ENCODE assay signal across 8 cellular contexts in the genomic region with DNA sequence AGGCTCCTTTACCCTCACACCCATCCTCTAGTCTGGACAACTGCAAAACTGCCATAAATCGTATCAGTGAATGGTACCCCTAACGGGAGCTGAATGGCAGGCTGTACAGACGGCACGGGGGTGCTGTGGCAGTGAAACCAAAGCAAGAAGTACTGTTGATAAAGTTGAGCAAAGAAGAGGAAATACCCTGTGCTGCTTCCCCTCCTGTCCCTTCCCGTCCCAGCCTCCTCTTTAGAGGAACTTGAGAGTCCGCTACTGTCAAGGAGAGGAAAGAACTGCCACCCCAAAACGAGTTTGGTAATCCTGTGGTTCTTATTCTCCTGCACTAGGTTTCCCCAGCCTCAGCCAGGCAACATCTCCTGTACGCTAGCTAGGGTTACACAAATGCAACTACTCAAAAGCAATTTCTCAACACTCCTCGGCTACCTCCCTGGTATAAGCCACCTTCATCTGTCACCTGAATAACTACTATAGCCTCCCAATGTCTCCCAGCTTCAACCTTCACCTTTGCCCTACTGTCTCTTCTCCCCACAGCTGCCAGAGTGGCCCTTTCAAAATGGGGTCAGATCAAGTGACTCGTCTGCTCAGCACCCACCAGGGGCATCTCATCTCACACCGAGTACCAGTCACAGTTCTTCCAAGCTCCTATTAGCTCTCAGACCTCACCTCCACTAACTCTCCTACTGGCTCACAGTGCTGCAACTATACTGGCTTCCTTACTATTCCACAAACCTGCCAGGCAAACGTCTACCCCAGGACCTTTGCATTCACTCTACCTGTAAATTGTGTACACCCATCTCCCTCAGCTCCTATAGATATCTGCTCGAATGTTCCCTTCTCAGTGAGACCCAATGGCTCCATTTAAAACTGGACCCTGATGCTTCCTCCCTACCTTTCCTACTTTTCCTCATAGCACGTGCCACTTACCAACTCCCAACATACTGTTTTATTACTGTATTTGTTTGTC. TPM values are rescaled to one million over a fixed set of nuclear protein-coding genes. Genes with fewer than 3 reads are reported as not detected.
DNase-seq lines count a peak whose midpoint lies in the region; ATAC-seq and TF ChIP-seq lines count a peak whose summit lies in the region.

No MANE protein-coding gene starts in this region.

- H3K4me1 ChIP-seq in adrenal gland (replicated peaks in 1 of 2) = peaks cover 42 to 72% of the 10 kb centered on the region in 2 donors

- H3K4me3 Mint-ChIP-seq in mesothelial cell of epicardium = no peak overlapping the region

- no peak for ATAC-seq in HG03108 (IDR thresholded peaks at IDR 0.05; ENCODE audit: unreplicated experiment)
- no peak for ATAC-seq in GM18870 (IDR thresholded peaks at IDR 0.05; ENCODE audit: unreplicated experiment)

- in situ Hi-C loops in KBM-7 (cut with MboI; ENCODE audit: low pct_unique_long_range_greater_than_20kb, low sequenced_read_pairs) = no loop called here

- H3K27me3 ChIP-seq in adrenal gland = no peaks in the 10 kb centered on the region

- no peaks in the 10 kb centered on the region for H3K9me3 Mint-ChIP-seq in mesothelial cell of epicardium

- H3K27ac ChIP-seq in adrenal gland = peak overlapping the region in 4 of 5 donors; percentile 21 to 60 (median 48)

- H3K9me3 ChIP-seq in adrenal gland (replicated peaks in 1 of 3) = no peaks in the 10 kb centered on the region

- H3K4me3 ChIP-seq in adrenal gland = peak overlapping the region in 1 of 4 donors; percentile 42

- H3K36me3 Mint-ChIP-seq in mesothelial cell of epicardium = peaks cover 15% of the 10 kb centered on the region

- DNase-seq in AML-193 (lab: John Stamatoyannopoulos, UW) (peak; percentile 99), KBM-7 (peak; percentile 78), adrenal gland (peak in 4 of 7 donors; percentile 35 to 66 (median 54)), mesothelial cell of epicardium (ENCODE audit: low spot score in 2 of 2, unreplicated experiment in 2 of 2) (no peak), NCI-H526 treated with DMSO at 0.1 percent for 48 hours (lab: John Stamatoyannopoulos, UW) (no peak), cerebellum (ENCODE audit: low spot score) (no peak)

- no peak for TF ChIP-seq CTCF in adrenal gland (IDR thresholded peaks at IDR 0.05)
- no peak for TF ChIP-seq CTCF in mesothelial cell of epicardium (IDR thresholded peaks at IDR 0.05; ENCODE audit: unreplicated experiment)

- intact Hi-C loops in adrenal gland (cut with DNase I) = no loop called here

- no peaks in the 10 kb centered on the region for H3K27me3 Mint-ChIP-seq in mesothelial cell of epicardium (ENCODE audit: low read depth)

- 34 to 49% (median 44%) methylated on average over 14 of the region's 14 CpGs for WGBS in adrenal gland, 4 donors

- H3K27ac Mint-ChIP-seq in mesothelial cell of epicardium = peak overlapping the region; percentile 95

- H3K4me1 Mint-ChIP-seq in mesothelial cell of epicardium = peaks cover 44% of the 10 kb centered on the region

- TF ChIP-seq POLR2A in adrenal gland (IDR thresholded peaks at IDR 0.05) = peak in 1 of 2 donors; percentile 9

- peaks cover 0 to 34% of the 10 kb centered on the region in 2 donors for H3K36me3 ChIP-seq in adrenal gland (replicated peaks in 1 of 2)

RNA-seq across cellular contexts. Expression of a gene that starts 4.1 kb away (rescaled TPM):
- total RNA-seq in adrenal gland (100 to 1,000 TPM in 6 of 8 donors, 10 to 100 TPM in 2; 68.1 to 236 (median 136) TPM), mesothelial cell of epicardium (14.8 to 19.8 TPM (median 17.9 TPM) in 3 replicates), cerebellum (8.9 TPM)
- polyA plus RNA-seq in adrenal gland = 100 to 1,000 TPM in 1 of 3 donors, 10 to 100 TPM in 2; 84.8 to 279 (median 85.2) TPM

Comparison
In these comparisons a context has a peak if more than half of its experiments do, and no peak if none do; other contexts are left out.
1. DNase-seq: peak in AML-193 (2 of 2), KBM-7 (single experiment) and adrenal gland (4 of 7); none in mesothelial cell of epicardium (0 of 2), NCI-H526 treated with DMSO at 0.1 percent for 48 hours (single experiment) and cerebellum (single experiment).